8 cellular contexts compared by ENCODE assay signal in the genomic region with DNA sequence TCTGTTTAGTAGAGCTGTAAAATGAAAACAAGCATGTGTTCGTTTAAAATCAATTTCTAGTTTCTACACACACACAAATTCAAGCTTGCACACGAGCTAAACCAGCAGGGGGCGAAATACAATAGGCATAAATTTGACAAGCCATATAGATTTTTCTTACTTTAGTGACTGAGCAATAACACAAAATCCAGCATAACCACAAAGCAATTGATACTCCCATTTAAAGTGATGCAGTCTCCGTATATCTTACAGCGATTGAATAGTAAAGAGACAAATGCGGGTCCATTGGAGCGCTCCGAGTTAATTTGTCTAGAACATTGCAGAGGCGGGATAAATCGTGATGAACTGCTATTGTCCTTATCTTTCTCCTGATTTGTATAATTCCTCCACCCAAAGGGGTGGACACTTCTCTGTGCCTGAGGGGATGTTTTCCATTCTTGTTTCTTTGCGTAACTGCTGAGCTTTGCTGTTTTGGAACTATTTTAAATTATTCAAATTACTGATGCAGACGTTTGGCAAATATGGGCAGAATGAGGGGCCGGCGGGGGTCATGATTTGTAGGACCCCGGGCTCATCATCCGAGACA. TPM values are rescaled to one million over a fixed set of nuclear protein-coding genes. Genes with fewer than 3 reads are reported as not detected.
DNase-seq lines count a peak whose midpoint lies in the region; ATAC-seq, FAIRE-seq and TF ChIP-seq lines count a peak whose summit lies in the region.

No MANE protein-coding gene starts in this region.

- peaks cover 37% of the 10 kb centered on the region for H3K79me2 ChIP-seq in SU-DHL-6 (ENCODE audit: insufficient read depth, low read length)

- peak; percentile 94 for FAIRE-seq in G401.6 (lab: Jason Lieb, UNC)

- H3F3A ChIP-seq in SU-DHL-6 (ENCODE audit: insufficient read depth), result peaks cover 9% of the 10 kb centered on the region; the same call in 1 of the 2 replicates

- H3K4me1 ChIP-seq in adipocyte (ENCODE audit: control insufficient read depth, insufficient read depth, low read length), result peaks cover 14% of the 10 kb centered on the region
- H3K4me1 ChIP-seq in left ventricle myocardium inferior, result peaks cover 48% of the 10 kb centered on the region
- no peaks in the 10 kb centered on the region for H3K4me1 ChIP-seq in aorta (ENCODE audit: control insufficient read depth in 1 of 2, insufficient read depth in 2 of 2, low read length in 2 of 2)

- H3K9me3 ChIP-seq in SU-DHL-6 (ENCODE audit: insufficient read depth, low read length), result no peaks in the 10 kb centered on the region
- no peaks in the 10 kb centered on the region for H3K9me3 ChIP-seq in adipocyte (ENCODE audit: control insufficient read depth, low read length)
- H3K9me3 ChIP-seq in left ventricle myocardium inferior (replicated peaks), result no peaks in the 10 kb centered on the region
- no peaks in the 10 kb centered on the region for H3K9me3 ChIP-seq in aorta (ENCODE audit: control insufficient read depth, low read length)

- no peak for ATAC-seq in aorta (ENCODE audit: low FRiP score)
- no peak for ATAC-seq in GM21360 (IDR thresholded peaks at IDR 0.05; ENCODE audit: unreplicated experiment)

- peak overlapping the region; percentile 84 for H3K27ac ChIP-seq in SU-DHL-6 (ENCODE audit: low read depth, low read length)
- H3K27ac ChIP-seq in left ventricle myocardium inferior (replicated peaks), result peak overlapping the region; percentile 97
- no peak overlapping the region for H3K27ac ChIP-seq in aorta (ENCODE audit: low read depth in 1 of 2, low read length in 2 of 2)

- intact Hi-C loops in left ventricle myocardium inferior (cut with micrococcal nuclease), result loop anchor here (10.0 kb wide), 1 partner anchor 342 kb away; no protein-coding TSS in a partner anchor
- intact Hi-C loops in aorta (cut with DNase I), result loop anchor here (1.0 to 10.0 kb wide), 4 partner anchors 34 to 354 kb away; a partner anchor contains a TSS

- no peaks in the 10 kb centered on the region for H3K9me2 ChIP-seq in SU-DHL-6 (replicated peaks; ENCODE audit: insufficient read depth, low read length)

- H3K36me3 ChIP-seq in SU-DHL-6 (ENCODE audit: low read length) (no peaks in the 10 kb centered on the region), adipocyte (ENCODE audit: control insufficient read depth, insufficient read depth, low read length, severe bottlenecking) (no peaks in the 10 kb centered on the region), left ventricle myocardium inferior (no peaks in the 10 kb centered on the region), aorta (ENCODE audit: control insufficient read depth in 1 of 2, insufficient read depth in 2 of 2, low read length in 1 of 2) (no peaks in the 10 kb centered on the region)

- H2AFZ ChIP-seq in SU-DHL-6 (ENCODE audit: low read depth, low read length, severe bottlenecking), result peak overlapping the region; percentile 85

- peak; percentile 83 for DNase-seq in NCI-H1105 treated with DMSO at 0.1 percent for 48 hours (lab: John Stamatoyannopoulos, UW)
- peak; percentile 97 for DNase-seq in adipocyte (ENCODE audit: low read depth)
- DNase-seq in left ventricle myocardium inferior, result peak; percentile 29
- DNase-seq in putamen (ENCODE audit: low spot score), result peak; percentile 86
- DNase-seq in aorta, result peak in 1 of 2 donors; percentile 65

- H4K20me1 ChIP-seq in SU-DHL-6 (ENCODE audit: low read depth, low read length), result peaks cover 14% of the 10 kb centered on the region

- H3K4me3 ChIP-seq in SU-DHL-6 (ENCODE audit: insufficient read depth, low read length, poor library complexity, severe bottlenecking), result peak overlapping the region; percentile 76
- peak overlapping the region; percentile 94 for H3K4me3 ChIP-seq in adipocyte (ENCODE audit: low read length)
- peak overlapping the region; percentile 98 for H3K4me3 ChIP-seq in left ventricle myocardium inferior
- H3K4me3 ChIP-seq in aorta (ENCODE audit: low read length in 2 of 2), result peak overlapping the region; percentile 62 to 86

- WGBS in aorta, 2 donors, result 1% methylated on average over 16 of the region's 16 CpGs

- H3K4me2 ChIP-seq in SU-DHL-6 (ENCODE audit: low read depth, low read length, poor library complexity, severe bottlenecking), result peak overlapping the region; percentile 100

- H3K9ac ChIP-seq in SU-DHL-6 (ENCODE audit: low read length) (peak overlapping the region; percentile 84), adipocyte (ENCODE audit: low read length) (peak overlapping the region; percentile 94)

- H3K27me3 ChIP-seq in SU-DHL-6 (ENCODE audit: low read length) (no peaks in the 10 kb centered on the region), adipocyte (replicated peaks; ENCODE audit: control insufficient read depth, insufficient read depth, low read length) (no peaks in the 10 kb centered on the region), left ventricle myocardium inferior (ENCODE audit: low read depth) (no peaks in the 10 kb centered on the region), aorta (ENCODE audit: control insufficient read depth in 1 of 2, insufficient read depth in 2 of 2, low read length in 1 of 2) (no peaks in the 10 kb centered on the region)

- TF ChIP-seq CTCF in SU-DHL-6 (IDR thresholded peaks at IDR 0.05; ENCODE audit: insufficient read depth, low read length, poor library complexity, severe bottlenecking) (peak; percentile 95), left ventricle myocardium inferior (IDR thresholded peaks at IDR 0.05; ENCODE audit: borderline replicate concordance) (peak; percentile 91)

RNA-seq across cellular contexts. Expression of a gene that starts 1.2 kb away (rescaled TPM):
- total RNA-seq in left ventricle myocardium inferior, result 11.3 TPM
- 10 to 100 TPM; 28.3 to 30.6 TPM for total RNA-seq in aorta
- 10 to 100 TPM; 19.5 to 23.3 TPM for polyA plus RNA-seq in aorta

Comparison
In these comparisons a context has a peak if more than half of its experiments do, and no peak if none do; other contexts are left out.
1. H3K27ac ChIP-seq: peak in SU-DHL-6 (single experiment) and left ventricle myocardium inferior (single experiment); none in aorta (0 of 2).
2. Peak in every context shown above with its lines, with median percentiles within 50 percentile points of each other: H3K4me3 ChIP-seq.